ENCODE assay signal across 1 cellular context in genomic region chr7:128010392-128011078, GRCh38.
TF ChIP-seq lines count a peak whose summit lies in the region.

No MANE protein-coding gene starts in this region.

TF ChIP-seq in HEK293, 187 proteins besides CTCF, POLR2A, EP300 and RAD21 (continued from another document):
- TF ChIP-seq, protein P1, sequence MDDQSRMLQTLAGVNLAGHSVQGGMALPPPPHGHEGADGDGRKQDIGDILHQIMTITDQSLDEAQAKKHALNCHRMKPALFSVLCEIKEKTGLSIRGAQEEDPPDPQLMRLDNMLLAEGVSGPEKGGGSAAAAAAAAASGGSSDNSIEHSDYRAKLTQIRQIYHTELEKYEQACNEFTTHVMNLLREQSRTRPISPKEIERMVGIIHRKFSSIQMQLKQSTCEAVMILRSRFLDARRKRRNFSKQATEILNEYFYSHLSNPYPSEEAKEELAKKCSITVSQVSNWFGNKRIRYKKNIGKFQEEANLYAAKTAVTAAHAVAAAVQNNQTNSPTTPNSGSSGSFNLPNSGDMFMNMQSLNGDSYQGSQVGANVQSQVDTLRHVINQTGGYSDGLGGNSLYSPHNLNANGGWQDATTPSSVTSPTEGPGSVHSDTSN (CRISPR knock-in tag; IDR thresholded peaks at IDR 0.05) = no peak
- TF ChIP-seq ZNF16 (tag by site-specific recombination; IDR thresholded peaks at IDR 0.05; ENCODE audit: low read depth) = no peak
- TF ChIP-seq ZNF302 (tag by site-specific recombination; IDR thresholded peaks at IDR 0.05; ENCODE audit: low read depth) = no peak
- TF ChIP-seq, protein P2, sequence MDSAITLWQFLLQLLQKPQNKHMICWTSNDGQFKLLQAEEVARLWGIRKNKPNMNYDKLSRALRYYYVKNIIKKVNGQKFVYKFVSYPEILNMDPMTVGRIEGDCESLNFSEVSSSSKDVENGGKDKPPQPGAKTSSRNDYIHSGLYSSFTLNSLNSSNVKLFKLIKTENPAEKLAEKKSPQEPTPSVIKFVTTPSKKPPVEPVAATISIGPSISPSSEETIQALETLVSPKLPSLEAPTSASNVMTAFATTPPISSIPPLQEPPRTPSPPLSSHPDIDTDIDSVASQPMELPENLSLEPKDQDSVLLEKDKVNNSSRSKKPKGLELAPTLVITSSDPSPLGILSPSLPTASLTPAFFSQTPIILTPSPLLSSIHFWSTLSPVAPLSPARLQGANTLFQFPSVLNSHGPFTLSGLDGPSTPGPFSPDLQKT (IDR thresholded peaks at IDR 0.05; ENCODE audit: borderline replicate concordance, low read depth, low read length) = no peak
- TF ChIP-seq ZFP41 (tag by site-specific recombination; IDR thresholded peaks at IDR 0.05; ENCODE audit: borderline replicate concordance) = no peak
- TF ChIP-seq ZNF704 (tag by site-specific recombination; IDR thresholded peaks at IDR 0.05) = no peak
- no peak for TF ChIP-seq ZNF624 (tag by site-specific recombination; IDR thresholded peaks at IDR 0.05)
- TF ChIP-seq ZNF747 (tag by site-specific recombination; IDR thresholded peaks at IDR 0.05) = no peak
TF ChIP-seq in HEK293: peak in this region for 0.
